In the genomic region with DNA sequence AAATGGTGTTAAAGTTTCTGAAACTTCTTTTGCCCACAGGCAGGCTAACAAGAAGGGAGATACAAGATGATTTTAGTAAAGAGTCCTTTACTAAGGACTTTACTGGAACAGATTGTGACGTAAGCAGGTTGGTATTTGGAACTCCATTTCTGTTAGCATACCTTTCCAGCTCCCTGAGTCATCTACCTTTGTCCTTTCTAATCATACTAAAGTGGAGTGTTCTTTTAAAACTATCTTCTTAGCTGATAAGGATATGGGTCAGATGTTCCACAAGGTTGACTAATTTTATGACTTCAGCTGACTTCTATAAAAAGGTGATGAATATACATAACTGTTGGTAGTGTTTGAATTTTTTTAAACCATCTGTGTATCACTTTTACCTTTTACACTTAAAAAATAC, we compare ENCODE assay signal across 1 cellular context.
TF ChIP-seq lines count a peak whose summit lies in the region.

No MANE protein-coding gene starts in this region.

TF ChIP-seq in HepG2, 621 proteins besides CTCF, POLR2A, EP300 and RAD21 (continued from another document):
- TF ChIP-seq, protein P1, sequence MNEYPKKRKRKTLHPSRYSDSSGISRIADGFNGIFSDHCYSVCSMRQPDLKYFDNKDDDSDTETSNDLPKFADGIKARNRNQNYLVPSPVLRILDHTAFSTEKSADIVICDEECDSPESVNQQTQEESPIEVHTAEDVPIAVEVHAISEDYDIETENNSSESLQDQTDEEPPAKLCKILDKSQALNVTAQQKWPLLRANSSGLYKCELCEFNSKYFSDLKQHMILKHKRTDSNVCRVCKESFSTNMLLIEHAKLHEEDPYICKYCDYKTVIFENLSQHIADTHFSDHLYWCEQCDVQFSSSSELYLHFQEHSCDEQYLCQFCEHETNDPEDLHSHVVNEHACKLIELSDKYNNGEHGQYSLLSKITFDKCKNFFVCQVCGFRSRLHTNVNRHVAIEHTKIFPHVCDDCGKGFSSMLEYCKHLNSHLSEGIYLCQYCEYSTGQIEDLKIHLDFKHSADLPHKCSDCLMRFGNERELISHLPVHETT (CRISPR knock-in tag; conservative IDR thresholded peaks at IDR 0.05): no peak
- TF ChIP-seq YEATS4 (CRISPR knock-in tag; IDR thresholded peaks at IDR 0.05; ENCODE audit: borderline replicate concordance): no peak
- no peak for TF ChIP-seq ZNF33B (CRISPR knock-in tag; IDR thresholded peaks at IDR 0.05)
